ENCODE assay signal across 1 cellular context in the genomic region with DNA sequence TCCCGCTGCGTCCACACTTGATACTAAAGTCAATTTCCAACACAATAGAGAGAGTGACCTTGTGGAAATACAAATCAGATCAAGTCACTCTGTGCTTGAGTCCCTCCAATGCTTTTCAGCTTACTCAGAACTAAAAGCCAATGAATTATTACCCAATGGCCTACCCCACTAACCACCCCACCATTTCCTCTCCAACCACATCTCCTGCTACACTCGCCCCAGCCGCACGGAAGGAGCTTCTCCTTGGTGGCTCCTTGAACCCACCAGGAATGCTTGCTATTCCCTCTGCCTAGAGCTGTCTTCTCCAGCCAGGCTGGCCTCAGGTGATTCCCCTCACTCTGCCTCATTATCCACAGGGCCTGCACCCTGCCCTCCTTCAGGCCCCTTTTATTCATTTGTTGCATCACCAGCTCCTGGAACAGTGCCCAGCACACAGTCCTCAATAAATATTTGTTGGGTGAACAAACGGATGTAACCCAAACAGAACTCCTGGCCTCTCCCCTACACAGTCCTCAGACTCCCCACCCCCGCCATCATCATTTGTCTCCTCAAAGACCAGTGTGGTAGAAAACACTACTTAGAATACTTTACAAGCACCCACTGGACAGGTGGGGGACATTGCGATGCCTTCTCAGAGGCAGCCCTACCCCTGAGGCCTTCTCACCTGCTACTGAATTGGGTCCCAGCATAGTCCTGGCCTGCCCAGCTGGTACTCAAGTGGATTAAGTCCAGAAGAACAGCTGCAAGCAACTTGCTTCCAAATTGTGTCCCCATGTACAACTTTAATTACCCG.
TF ChIP-seq lines count a peak whose summit lies in the region.

No MANE protein-coding gene starts in this region.

TF ChIP-seq in HepG2, 621 proteins besides CTCF, POLR2A, EP300 and RAD21 (continued from another document and continues in another):
- peak; percentile 70 for TF ChIP-seq TCF7 (IDR thresholded peaks at IDR 0.05; ENCODE audit: low read depth)
- no peak for TF ChIP-seq SRY (CRISPR knock-in tag; IDR thresholded peaks at IDR 0.05)
- TF ChIP-seq, protein P1, sequence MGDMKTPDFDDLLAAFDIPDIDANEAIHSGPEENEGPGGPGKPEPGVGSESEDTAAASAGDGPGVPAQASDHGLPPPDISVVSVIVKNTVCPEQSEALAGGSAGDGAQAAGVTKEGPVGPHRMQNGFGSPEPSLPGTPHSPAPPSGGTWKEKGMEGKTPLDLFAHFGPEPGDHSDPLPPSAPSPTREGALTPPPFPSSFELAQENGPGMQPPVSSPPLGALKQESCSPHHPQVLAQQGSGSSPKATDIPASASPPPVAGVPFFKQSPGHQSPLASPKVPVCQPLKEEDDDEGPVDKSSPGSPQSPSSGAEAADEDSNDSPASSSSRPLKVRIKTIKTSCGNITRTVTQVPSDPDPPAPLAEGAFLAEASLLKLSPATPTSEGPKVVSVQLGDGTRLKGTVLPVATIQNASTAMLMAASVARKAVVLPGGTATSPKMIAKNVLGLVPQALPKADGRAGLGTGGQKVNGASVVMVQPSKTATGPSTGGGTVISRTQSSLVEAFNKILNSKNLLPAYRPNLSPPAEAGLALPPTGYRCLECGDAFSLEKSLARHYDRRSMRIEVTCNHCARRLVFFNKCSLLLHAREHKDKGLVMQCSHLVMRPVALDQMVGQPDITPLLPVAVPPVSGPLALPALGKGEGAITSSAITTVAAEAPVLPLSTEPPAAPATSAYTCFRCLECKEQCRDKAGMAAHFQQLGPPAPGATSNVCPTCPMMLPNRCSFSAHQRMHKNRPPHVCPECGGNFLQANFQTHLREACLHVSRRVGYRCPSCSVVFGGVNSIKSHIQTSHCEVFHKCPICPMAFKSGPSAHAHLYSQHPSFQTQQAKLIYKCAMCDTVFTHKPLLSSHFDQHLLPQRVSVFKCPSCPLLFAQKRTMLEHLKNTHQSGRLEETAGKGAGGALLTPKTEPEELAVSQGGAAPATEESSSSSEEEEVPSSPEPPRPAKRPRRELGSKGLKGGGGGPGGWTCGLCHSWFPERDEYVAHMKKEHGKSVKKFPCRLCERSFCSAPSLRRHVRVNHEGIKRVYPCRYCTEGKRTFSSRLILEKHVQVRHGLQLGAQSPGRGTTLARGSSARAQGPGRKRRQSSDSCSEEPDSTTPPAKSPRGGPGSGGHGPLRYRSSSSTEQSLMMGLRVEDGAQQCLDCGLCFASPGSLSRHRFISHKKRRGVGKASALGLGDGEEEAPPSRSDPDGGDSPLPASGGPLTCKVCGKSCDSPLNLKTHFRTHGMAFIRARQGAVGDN (CRISPR knock-in tag; IDR thresholded peaks at IDR 0.05), result peak; percentile 76
- TF ChIP-seq, protein P2, sequence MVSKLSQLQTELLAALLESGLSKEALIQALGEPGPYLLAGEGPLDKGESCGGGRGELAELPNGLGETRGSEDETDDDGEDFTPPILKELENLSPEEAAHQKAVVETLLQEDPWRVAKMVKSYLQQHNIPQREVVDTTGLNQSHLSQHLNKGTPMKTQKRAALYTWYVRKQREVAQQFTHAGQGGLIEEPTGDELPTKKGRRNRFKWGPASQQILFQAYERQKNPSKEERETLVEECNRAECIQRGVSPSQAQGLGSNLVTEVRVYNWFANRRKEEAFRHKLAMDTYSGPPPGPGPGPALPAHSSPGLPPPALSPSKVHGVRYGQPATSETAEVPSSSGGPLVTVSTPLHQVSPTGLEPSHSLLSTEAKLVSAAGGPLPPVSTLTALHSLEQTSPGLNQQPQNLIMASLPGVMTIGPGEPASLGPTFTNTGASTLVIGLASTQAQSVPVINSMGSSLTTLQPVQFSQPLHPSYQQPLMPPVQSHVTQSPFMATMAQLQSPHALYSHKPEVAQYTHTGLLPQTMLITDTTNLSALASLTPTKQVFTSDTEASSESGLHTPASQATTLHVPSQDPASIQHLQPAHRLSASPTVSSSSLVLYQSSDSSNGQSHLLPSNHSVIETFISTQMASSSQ (IDR thresholded peaks at IDR 0.05; ENCODE audit: low read depth), result peak; percentile 68
- TF ChIP-seq, protein P2 (CRISPR knock-in tag; IDR thresholded peaks at IDR 0.05; ENCODE audit: borderline replicate concordance), result peak; percentile 87; the same call in 1 of the 2 replicates
- TF ChIP-seq SAFB2 (CRISPR knock-in tag; IDR thresholded peaks at IDR 0.05; ENCODE audit: borderline replicate concordance, low read depth), result no peak
- no peak for TF ChIP-seq ZNF562 (CRISPR knock-in tag; IDR thresholded peaks at IDR 0.05; ENCODE audit: borderline replicate concordance)
- no peak for TF ChIP-seq PAX8 (CRISPR knock-in tag; IDR thresholded peaks at IDR 0.05; ENCODE audit: borderline replicate concordance)
- TF ChIP-seq HDAC1 (CRISPR knock-in tag; IDR thresholded peaks at IDR 0.05), result peak; percentile 96
- TF ChIP-seq ZBTB38 (CRISPR knock-in tag; IDR thresholded peaks at IDR 0.05), result peak; percentile 55; the same call in 1 of the 2 replicates
- peak; percentile 88 for TF ChIP-seq ZNF614 (CRISPR knock-in tag; IDR thresholded peaks at IDR 0.05; ENCODE audit: borderline replicate concordance)
- TF ChIP-seq, protein P3, sequence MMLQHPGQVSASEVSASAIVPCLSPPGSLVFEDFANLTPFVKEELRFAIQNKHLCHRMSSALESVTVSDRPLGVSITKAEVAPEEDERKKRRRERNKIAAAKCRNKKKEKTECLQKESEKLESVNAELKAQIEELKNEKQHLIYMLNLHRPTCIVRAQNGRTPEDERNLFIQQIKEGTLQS (CRISPR knock-in tag; IDR thresholded peaks at IDR 0.05), result peak; percentile 98
- no peak for TF ChIP-seq ZNF891 (CRISPR knock-in tag; IDR thresholded peaks at IDR 0.05)
- no peak for TF ChIP-seq GABPA (IDR thresholded peaks at IDR 0.05; ENCODE audit: low read depth, low read length)
- TF ChIP-seq GABPA (CRISPR knock-in tag; IDR thresholded peaks at IDR 0.05; ENCODE audit: low read depth), result no peak
- TF ChIP-seq, protein P4, sequence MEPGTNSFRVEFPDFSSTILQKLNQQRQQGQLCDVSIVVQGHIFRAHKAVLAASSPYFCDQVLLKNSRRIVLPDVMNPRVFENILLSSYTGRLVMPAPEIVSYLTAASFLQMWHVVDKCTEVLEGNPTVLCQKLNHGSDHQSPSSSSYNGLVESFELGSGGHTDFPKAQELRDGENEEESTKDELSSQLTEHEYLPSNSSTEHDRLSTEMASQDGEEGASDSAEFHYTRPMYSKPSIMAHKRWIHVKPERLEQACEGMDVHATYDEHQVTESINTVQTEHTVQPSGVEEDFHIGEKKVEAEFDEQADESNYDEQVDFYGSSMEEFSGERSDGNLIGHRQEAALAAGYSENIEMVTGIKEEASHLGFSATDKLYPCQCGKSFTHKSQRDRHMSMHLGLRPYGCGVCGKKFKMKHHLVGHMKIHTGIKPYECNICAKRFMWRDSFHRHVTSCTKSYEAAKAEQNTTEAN (CRISPR knock-in tag; conservative IDR thresholded peaks at IDR 0.05), result peak; percentile 84
- TF ChIP-seq KMT2A (CRISPR knock-in tag; IDR thresholded peaks at IDR 0.05), result no peak; the same call in 1 of the 2 replicates
- TF ChIP-seq, protein P5, sequence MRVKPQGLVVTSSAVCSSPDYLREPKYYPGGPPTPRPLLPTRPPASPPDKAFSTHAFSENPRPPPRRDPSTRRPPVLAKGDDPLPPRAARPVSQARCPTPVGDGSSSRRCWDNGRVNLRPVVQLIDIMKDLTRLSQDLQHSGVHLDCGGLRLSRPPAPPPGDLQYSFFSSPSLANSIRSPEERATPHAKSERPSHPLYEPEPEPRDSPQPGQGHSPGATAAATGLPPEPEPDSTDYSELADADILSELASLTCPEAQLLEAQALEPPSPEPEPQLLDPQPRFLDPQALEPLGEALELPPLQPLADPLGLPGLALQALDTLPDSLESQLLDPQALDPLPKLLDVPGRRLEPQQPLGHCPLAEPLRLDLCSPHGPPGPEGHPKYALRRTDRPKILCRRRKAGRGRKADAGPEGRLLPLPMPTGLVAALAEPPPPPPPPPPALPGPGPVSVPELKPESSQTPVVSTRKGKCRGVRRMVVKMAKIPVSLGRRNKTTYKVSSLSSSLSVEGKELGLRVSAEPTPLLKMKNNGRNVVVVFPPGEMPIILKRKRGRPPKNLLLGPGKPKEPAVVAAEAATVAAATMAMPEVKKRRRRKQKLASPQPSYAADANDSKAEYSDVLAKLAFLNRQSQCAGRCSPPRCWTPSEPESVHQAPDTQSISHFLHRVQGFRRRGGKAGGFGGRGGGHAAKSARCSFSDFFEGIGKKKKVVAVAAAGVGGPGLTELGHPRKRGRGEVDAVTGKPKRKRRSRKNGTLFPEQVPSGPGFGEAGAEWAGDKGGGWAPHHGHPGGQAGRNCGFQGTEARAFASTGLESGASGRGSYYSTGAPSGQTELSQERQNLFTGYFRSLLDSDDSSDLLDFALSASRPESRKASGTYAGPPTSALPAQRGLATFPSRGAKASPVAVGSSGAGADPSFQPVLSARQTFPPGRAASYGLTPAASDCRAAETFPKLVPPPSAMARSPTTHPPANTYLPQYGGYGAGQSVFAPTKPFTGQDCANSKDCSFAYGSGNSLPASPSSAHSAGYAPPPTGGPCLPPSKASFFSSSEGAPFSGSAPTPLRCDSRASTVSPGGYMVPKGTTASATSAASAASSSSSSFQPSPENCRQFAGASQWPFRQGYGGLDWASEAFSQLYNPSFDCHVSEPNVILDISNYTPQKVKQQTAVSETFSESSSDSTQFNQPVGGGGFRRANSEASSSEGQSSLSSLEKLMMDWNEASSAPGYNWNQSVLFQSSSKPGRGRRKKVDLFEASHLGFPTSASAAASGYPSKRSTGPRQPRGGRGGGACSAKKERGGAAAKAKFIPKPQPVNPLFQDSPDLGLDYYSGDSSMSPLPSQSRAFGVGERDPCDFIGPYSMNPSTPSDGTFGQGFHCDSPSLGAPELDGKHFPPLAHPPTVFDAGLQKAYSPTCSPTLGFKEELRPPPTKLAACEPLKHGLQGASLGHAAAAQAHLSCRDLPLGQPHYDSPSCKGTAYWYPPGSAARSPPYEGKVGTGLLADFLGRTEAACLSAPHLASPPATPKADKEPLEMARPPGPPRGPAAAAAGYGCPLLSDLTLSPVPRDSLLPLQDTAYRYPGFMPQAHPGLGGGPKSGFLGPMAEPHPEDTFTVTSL (CRISPR knock-in tag; IDR thresholded peaks at IDR 0.05; ENCODE audit: borderline replicate concordance), result peak; percentile 94; the same call in 1 of the 2 replicates
- peak; percentile 69; the same call in 1 of the 2 replicates for TF ChIP-seq JUNB (CRISPR knock-in tag; IDR thresholded peaks at IDR 0.05; ENCODE audit: borderline replicate concordance)
- TF ChIP-seq ZNF143 (CRISPR knock-in tag; IDR thresholded peaks at IDR 0.05), result no peak
- TF ChIP-seq ZKSCAN8 (CRISPR knock-in tag; IDR thresholded peaks at IDR 0.05; ENCODE audit: borderline replicate concordance), result peak; percentile 76; the same call in 1 of the 2 replicates
- TF ChIP-seq, protein P6, sequence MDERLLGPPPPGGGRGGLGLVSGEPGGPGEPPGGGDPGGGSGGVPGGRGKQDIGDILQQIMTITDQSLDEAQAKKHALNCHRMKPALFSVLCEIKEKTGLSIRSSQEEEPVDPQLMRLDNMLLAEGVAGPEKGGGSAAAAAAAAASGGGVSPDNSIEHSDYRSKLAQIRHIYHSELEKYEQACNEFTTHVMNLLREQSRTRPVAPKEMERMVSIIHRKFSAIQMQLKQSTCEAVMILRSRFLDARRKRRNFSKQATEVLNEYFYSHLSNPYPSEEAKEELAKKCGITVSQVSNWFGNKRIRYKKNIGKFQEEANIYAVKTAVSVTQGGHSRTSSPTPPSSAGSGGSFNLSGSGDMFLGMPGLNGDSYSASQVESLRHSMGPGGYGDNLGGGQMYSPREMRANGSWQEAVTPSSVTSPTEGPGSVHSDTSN (CRISPR knock-in tag; IDR thresholded peaks at IDR 0.05), result no peak
- TF ChIP-seq, protein P7, sequence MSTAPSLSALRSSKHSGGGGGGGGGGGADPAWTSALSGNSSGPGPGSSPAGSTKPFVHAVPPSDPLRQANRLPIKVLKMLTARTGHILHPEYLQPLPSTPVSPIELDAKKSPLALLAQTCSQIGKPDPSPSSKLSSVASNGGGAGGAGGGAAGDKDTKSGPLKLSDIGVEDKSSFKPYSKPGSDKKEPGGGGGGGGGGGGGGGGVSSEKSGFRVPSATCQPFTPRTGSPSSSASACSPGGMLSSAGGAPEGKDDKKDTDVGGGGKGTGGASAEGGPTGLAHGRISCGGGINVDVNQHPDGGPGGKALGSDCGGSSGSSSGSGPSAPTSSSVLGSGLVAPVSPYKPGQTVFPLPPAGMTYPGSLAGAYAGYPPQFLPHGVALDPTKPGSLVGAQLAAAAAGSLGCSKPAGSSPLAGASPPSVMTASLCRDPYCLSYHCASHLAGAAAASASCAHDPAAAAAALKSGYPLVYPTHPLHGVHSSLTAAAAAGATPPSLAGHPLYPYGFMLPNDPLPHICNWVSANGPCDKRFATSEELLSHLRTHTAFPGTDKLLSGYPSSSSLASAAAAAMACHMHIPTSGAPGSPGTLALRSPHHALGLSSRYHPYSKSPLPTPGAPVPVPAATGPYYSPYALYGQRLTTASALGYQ (CRISPR knock-in tag; IDR thresholded peaks at IDR 0.05), result 0 out of 2 replicates have a peak, but pooled peaks have one; percentile 28
- TF ChIP-seq, protein P8, sequence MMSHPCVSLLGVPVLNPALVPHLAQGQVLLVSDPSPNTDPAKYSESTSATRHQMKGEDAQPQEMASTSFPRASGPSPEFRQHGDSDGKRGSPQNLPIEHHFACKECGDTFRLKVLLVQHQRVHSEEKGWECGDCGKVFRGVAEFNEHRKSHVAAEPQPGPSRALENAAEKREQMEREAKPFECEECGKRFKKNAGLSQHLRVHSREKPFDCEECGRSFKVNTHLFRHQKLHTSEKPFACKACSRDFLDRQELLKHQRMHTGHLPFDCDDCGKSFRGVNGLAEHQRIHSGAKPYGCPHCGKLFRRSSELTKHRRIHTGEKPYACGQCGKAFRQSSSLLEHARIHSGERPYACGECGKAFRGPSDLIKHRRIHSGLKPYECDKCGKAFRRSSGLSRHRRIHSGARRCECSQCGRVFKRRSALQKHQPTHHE (CRISPR knock-in tag; IDR thresholded peaks at IDR 0.05; ENCODE audit: borderline replicate concordance), result no peak
- no peak for TF ChIP-seq ZNF850 (CRISPR knock-in tag; conservative IDR thresholded peaks at IDR 0.05)
- TF ChIP-seq RARG (CRISPR knock-in tag; IDR thresholded peaks at IDR 0.05; ENCODE audit: low read depth), result no peak
